9 cellular contexts compared by ENCODE assay signal in genomic region chr2:23788100-23788499, GRCh38.
DNase-seq lines count a peak whose midpoint lies in the region; ATAC-seq, FAIRE-seq and TF ChIP-seq lines count a peak whose summit lies in the region.
"Had no signal": no experiment of that assay in that cellular context is flagged by ENCODE, and none has a peak within 500 bp of the region (broad histone marks: within the 10 kb centered on the region; RNA-seq: fewer than 3 reads in every experiment).

No MANE protein-coding gene starts in this region.

- POLR2A ChIA-PET in CD4-positive, alpha-beta memory T cell (lab: Charles Lee; ENCODE audit: partially characterized antibody), result no interaction called here

- H3K27ac Mint-ChIP-seq in CD4-positive, alpha-beta memory T cell, result peak overlapping the region in 5 of 7 donors; percentile 5 to 50 (median 46)
- H3K27ac Mint-ChIP-seq in T-helper 2 cell treated with Interferon-gamma antibody and Interleukin-4, amounts not matched to agents 5 μg/mL and 100 μg/mL, for 36 hours, result peak overlapping the region; percentile 55

- no peaks in the 10 kb centered on the region for H3K9me3 ChIP-seq in CD4-positive, alpha-beta memory T cell (ENCODE audit: control insufficient read depth in 1 of 2, low read length in 2 of 2)

- H3K27me3 ChIP-seq in CD4-positive, alpha-beta memory T cell (ENCODE audit: insufficient read depth, low read length), result no peaks in the 10 kb centered on the region

- peak overlapping the region in 1 of 8 donors; percentile 7 for H3K4me3 Mint-ChIP-seq in CD4-positive, alpha-beta memory T cell
- H3K4me3 Mint-ChIP-seq in T-helper 2 cell treated with Interferon-gamma antibody and Interleukin-4, amounts not matched to agents 5 μg/mL and 100 μg/mL, for 36 hours, result peak overlapping the region; percentile 3

- TF ChIP-seq POLR2A in H54 (IDR thresholded peaks at IDR 0.05; ENCODE audit: low read depth, low read length), result no peak

- H3K4me1 Mint-ChIP-seq in CD4-positive, alpha-beta memory T cell, result peaks cover 20 to 35% (median 28%) of the 10 kb centered on the region in 4 donors
- peaks cover 22% of the 10 kb centered on the region for H3K4me1 Mint-ChIP-seq in T-helper 2 cell treated with Interferon-gamma antibody and Interleukin-4, amounts not matched to agents 5 μg/mL and 100 μg/mL, for 36 hours (ENCODE audit: low read depth)

- peaks cover 37 to 39% of the 10 kb centered on the region in 2 donors for H3K36me3 Mint-ChIP-seq in CD4-positive, alpha-beta memory T cell
- peaks cover 24% of the 10 kb centered on the region for H3K36me3 Mint-ChIP-seq in T-helper 2 cell treated with Interferon-gamma antibody and Interleukin-4, amounts not matched to agents 5 μg/mL and 100 μg/mL, for 36 hours (ENCODE audit: low read depth)

- no peak overlapping the region for H3K27ac ChIP-seq in CD4-positive, alpha-beta memory T cell (ENCODE audit: low read depth, low read length)

- peaks cover 0 to 3% (median 0%) of the 10 kb centered on the region in 8 donors for H3K9me3 Mint-ChIP-seq in CD4-positive, alpha-beta memory T cell
- no peaks in the 10 kb centered on the region for H3K9me3 Mint-ChIP-seq in T-helper 2 cell treated with Interferon-gamma antibody and Interleukin-4, amounts not matched to agents 5 μg/mL and 100 μg/mL, for 36 hours

- DNase-seq in CD4-positive, alpha-beta memory T cell, result peak; percentile 13 to 35 (median 25)
- DNase-seq in T-helper 2 cell treated with Interferon-gamma antibody and Interleukin-4, amounts not matched to agents 5 μg/mL and 100 μg/mL, for 36 hours (ENCODE audit: low spot score), result no peak
- no peak for DNase-seq in SW 1271 (lab: John Stamatoyannopoulos, UW)
- no peak for DNase-seq in NCI-H526 treated with DMSO at 0.1 percent for 48 hours (lab: John Stamatoyannopoulos, UW)
- no peak for DNase-seq in NCI-H1930 (lab: John Stamatoyannopoulos, UW)
- DNase-seq in H54 (ENCODE audit: insufficient read length, low spot score), result no peak
- DNase-seq: left cardiac atrium had no signal

- ATAC-seq in GM19035 (IDR thresholded peaks at IDR 0.05; ENCODE audit: unreplicated experiment), result peak; percentile 71
- peak; percentile 90 for ATAC-seq in HG03135 (IDR thresholded peaks at IDR 0.05; ENCODE audit: unreplicated experiment)
- ATAC-seq: left cardiac atrium had no signal

- H3K4me3 ChIP-seq in CD4-positive, alpha-beta memory T cell (ENCODE audit: low read length in 2 of 2), result no peak overlapping the region

- FAIRE-seq in H54 (lab: Jason Lieb, UNC), result no peak

- H3K4me1 ChIP-seq in CD4-positive, alpha-beta memory T cell (ENCODE audit: insufficient read depth, low read length), result peaks cover 24% of the 10 kb centered on the region

- H3K27me3 Mint-ChIP-seq in CD4-positive, alpha-beta memory T cell, result no peaks in the 10 kb centered on the region
- no peaks in the 10 kb centered on the region for H3K27me3 Mint-ChIP-seq in T-helper 2 cell treated with Interferon-gamma antibody and Interleukin-4, amounts not matched to agents 5 μg/mL and 100 μg/mL, for 36 hours (ENCODE audit: low read depth)

- CTCF ChIA-PET in CD4-positive, alpha-beta memory T cell (lab: Charles Lee; ENCODE audit: partially characterized antibody), result no interaction called here

- peaks cover 7% of the 10 kb centered on the region for H3K36me3 ChIP-seq in CD4-positive, alpha-beta memory T cell (ENCODE audit: insufficient read depth, low read length)

- intact Hi-C loops in CD4-positive, alpha-beta memory T cell (cut with micrococcal nuclease), result no loop called here

Comparison
In these comparisons a context has a peak if more than half of its experiments do, and no peak if none do; other contexts are left out.
1. DNase-seq: peak in CD4-positive, alpha-beta memory T cell (5 of 5); none in T-helper 2 cell treated with Interferon-gamma antibody and Interleukin-4, amounts not matched to agents 5 μg/mL and 100 μg/mL, for 36 hours (single experiment), SW 1271 (0 of 2), NCI-H526 treated with DMSO at 0.1 percent for 48 hours (single experiment), NCI-H1930 (0 of 2) and H54 (single experiment).